ENCODE assay signal across 4 cellular contexts in the genomic region with DNA sequence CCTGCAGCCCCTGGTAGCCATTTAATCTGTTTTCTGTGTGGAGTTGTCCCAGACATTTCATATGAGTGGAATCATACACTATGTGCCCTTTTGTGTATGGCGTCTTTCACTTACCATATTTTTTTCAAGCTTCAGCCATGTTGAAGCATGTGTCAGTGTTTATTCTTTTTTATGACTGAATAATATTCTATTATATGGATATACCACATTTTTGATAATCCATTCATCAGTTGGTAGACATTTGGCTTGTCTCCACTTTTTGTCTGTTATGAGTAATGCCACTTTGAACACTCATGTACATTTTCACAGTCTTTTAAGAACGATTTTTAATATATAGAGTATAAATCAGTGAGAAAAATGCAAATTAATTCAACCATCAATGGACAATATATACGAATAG.
"Had no signal": no experiment of that assay in that cellular context is flagged by ENCODE, and none has a peak within 500 bp of the region (broad histone marks: within the 10 kb centered on the region; RNA-seq: fewer than 3 reads in every experiment).

No MANE protein-coding gene starts in this region.

- ATAC-seq: GM23338 had no signal

- H3K4me1 Mint-ChIP-seq: GM23338, H9 had no signal

- H3K4me2 ChIP-seq: GM23338 had no signal

- H3K4me3 Mint-ChIP-seq: GM23338, H9 had no signal

- DNase-seq: H9, HCEC 1CT, IMR-90 had no signal

- H2AFZ ChIP-seq: GM23338 had no signal

- H3K4me3 ChIP-seq: GM23338 had no signal

- H3K27ac Mint-ChIP-seq: GM23338, H9 had no signal
